18 cellular contexts compared by ENCODE assay signal in the genomic region with DNA sequence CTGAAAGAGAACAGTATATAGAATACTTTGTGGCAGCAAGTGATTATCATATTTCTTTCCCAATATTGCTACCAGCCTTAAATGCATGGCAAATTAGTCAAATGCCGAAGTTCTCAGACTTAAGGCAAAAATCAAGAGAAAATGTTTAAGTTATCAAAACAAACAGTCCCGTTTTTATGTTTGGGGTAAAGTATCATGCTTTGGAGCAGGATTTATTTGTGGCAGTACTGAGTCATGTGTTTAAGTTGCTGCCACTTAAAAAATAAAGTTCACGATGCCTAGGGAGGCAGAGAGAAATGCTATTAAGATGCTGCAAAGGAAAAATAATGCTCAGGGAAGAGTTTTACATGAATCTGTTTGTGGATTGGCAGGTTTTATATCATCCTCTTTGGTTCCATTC.
"Had no signal": no experiment of that assay in that cellular context is flagged by ENCODE, and none has a peak within 500 bp of the region (broad histone marks: within the 10 kb centered on the region; RNA-seq: fewer than 3 reads in every experiment).

No MANE protein-coding gene starts in this region.

- H3K4me1 Mint-ChIP-seq: activated CD4-positive, alpha-beta memory T cell treated with anti-CD3 and anti-CD28 coated beads, Interleukin-2, amount 10 ng/mL, durations not matched to agents 7 days and 5 days; activated naive CD4-positive, alpha-beta T cell treated with anti-CD3 and anti-CD28 coated beads, Interleukin-2, amount 10 ng/mL, durations not matched to agents 7 days and 5 days; natural killer cell had no signal

- H3K27ac Mint-ChIP-seq: activated CD4-positive, alpha-beta memory T cell treated with anti-CD3 and anti-CD28 coated beads, Interleukin-2, amount 10 ng/mL, durations not matched to agents 7 days and 5 days; activated naive CD4-positive, alpha-beta T cell treated with anti-CD3 and anti-CD28 coated beads, Interleukin-2, amount 10 ng/mL, durations not matched to agents 7 days and 5 days; activated T-cell treated with anti-CD3 and anti-CD28 coated beads, Interleukin-2, amount 50 U/mL, for 72 hours; natural killer cell; stimulated activated naive CD8-positive, alpha-beta T cell treated with anti-CD3 and anti-CD28 coated beads, Interleukin-15, Interleukin-2, amounts not matched to agents 100 ng/mL and 50 ng/mL, for 24 hours had no signal

- H3K4me3 ChIP-seq: body of pancreas, cardiac muscle cell, lower lobe of right lung, pancreas, thyroid gland had no signal

- H3K27ac ChIP-seq: body of pancreas, cardiac muscle cell, lower lobe of right lung, pancreas, thyroid gland had no signal

- H3K9me3 Mint-ChIP-seq: activated CD4-positive, alpha-beta memory T cell treated with anti-CD3 and anti-CD28 coated beads, Interleukin-2, amount 10 ng/mL, durations not matched to agents 7 days and 5 days; activated naive CD4-positive, alpha-beta T cell treated with anti-CD3 and anti-CD28 coated beads, Interleukin-2, amount 10 ng/mL, durations not matched to agents 7 days and 5 days; natural killer cell; stimulated activated naive CD8-positive, alpha-beta T cell treated with anti-CD3 and anti-CD28 coated beads, Interleukin-15, Interleukin-2, amounts not matched to agents 100 ng/mL and 50 ng/mL, for 24 hours had no signal

- H3K27me3 ChIP-seq: body of pancreas, cardiac muscle cell, pancreas, thyroid gland had no signal

- ATAC-seq: activated T-cell treated with anti-CD3 and anti-CD28 coated beads, Interleukin-2, amount 50 U/mL, for 72 hours; body of pancreas; left lobe of liver; lower lobe of right lung; natural killer cell; pancreas; right cardiac atrium had no signal

- H3K4me1 ChIP-seq: body of pancreas, lower lobe of right lung, pancreas had no signal

- H3K36me3 ChIP-seq: cardiac muscle cell, lower lobe of right lung, pancreas, thyroid gland had no signal

- DNase-seq: activated CD4-positive, alpha-beta memory T cell treated with anti-CD3 and anti-CD28 coated beads, Interleukin-2, amount 10 ng/mL, durations not matched to agents 7 days and 5 days; activated CD4-positive, alpha-beta T cell treated with anti-CD3 and anti-CD28 coated beads for 48 hours; activated effector memory CD4-positive, alpha-beta T cell treated with anti-CD3 and anti-CD28 coated beads, Interleukin-2, amount 50 U/mL, for 16 hours; activated naive CD4-positive, alpha-beta T cell treated with anti-CD3 and anti-CD28 coated beads, Interleukin-2, amount 10 ng/mL, durations not matched to agents 7 days and 5 days; activated T-cell treated with anti-CD3 and anti-CD28 coated beads, Interleukin-2, amount 50 U/mL, for 72 hours; body of pancreas; dermis blood vessel endothelial cell; effector CD8-positive, alpha-beta T cell; lower lobe of right lung; natural killer cell; pancreas; right cardiac atrium; stimulated activated CD4-positive, alpha-beta T cell treated with anti-CD3 and anti-CD28 coated beads, Interleukin-12 subunit alpha, Interleukin-12 subunit beta, amount 100 ng/mL, for 4 hours; substantia nigra; thyroid gland had no signal

- H3K9me3 ChIP-seq: body of pancreas, lower lobe of right lung, pancreas, thyroid gland had no signal

- H3K4me3 Mint-ChIP-seq: activated CD4-positive, alpha-beta memory T cell treated with anti-CD3 and anti-CD28 coated beads, Interleukin-2, amount 10 ng/mL, durations not matched to agents 7 days and 5 days; activated naive CD4-positive, alpha-beta T cell treated with anti-CD3 and anti-CD28 coated beads, Interleukin-2, amount 10 ng/mL, durations not matched to agents 7 days and 5 days; activated T-cell treated with anti-CD3 and anti-CD28 coated beads, Interleukin-2, amount 50 U/mL, for 72 hours; natural killer cell; stimulated activated naive CD8-positive, alpha-beta T cell treated with anti-CD3 and anti-CD28 coated beads, Interleukin-15, Interleukin-2, amounts not matched to agents 100 ng/mL and 50 ng/mL, for 24 hours had no signal

- H3K36me3 Mint-ChIP-seq: activated naive CD4-positive, alpha-beta T cell treated with anti-CD3 and anti-CD28 coated beads, Interleukin-2, amount 10 ng/mL, durations not matched to agents 7 days and 5 days; natural killer cell had no signal
